ENCODE assay signal across 9 cellular contexts in the genomic region with DNA sequence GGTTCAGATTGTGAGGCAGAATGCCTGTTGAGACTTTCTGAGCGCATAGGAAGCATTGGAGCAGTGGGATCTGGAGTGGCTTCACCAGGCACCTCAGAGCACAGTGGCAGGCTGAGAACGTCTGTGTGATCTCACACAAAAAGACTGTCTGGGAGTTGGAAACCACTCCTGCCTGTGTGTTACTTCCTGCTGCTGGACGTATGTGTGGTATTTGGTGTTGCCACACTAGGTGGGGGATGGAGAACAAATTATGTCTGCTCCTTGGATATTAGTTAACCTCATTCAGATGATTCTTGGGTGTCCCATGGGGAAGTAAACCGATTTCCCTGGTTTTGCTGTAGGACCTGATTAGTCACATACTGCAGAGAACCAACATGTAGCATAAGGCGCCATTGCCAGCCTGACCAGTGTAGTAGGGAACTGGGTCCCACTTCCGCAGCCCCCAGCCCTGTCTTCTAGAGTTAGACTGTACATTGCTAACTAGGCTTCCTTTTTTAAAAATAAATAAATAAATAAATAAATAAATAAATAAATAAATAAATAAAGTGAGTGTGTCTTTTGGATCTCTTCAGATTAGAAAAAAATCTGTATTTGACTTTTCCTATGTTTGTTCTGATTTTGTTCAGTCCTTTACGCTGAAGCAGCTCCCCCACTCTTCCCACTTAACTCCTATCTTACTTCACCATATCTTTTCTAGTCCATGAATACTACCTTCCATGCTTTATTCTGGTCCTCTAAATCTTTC. TPM values are rescaled to one million over a fixed set of nuclear protein-coding genes. Genes with fewer than 3 reads are reported as not detected.
DNase-seq lines count a peak whose midpoint lies in the region; FAIRE-seq and TF ChIP-seq lines count a peak whose summit lies in the region.
"Had no signal": no experiment of that assay in that cellular context is flagged by ENCODE, and none has a peak within 500 bp of the region (broad histone marks: within the 10 kb centered on the region; RNA-seq: fewer than 3 reads in every experiment).

No MANE protein-coding gene starts in this region.

- no peak overlapping the region for H2BK12ac ChIP-seq in H1 (ENCODE audit: low read depth, low read length)
- H2BK12ac ChIP-seq in trophoblast cell (ENCODE audit: low read length), result no peak overlapping the region

- peak overlapping the region; percentile 26; the same call in 1 of the 2 replicates for H3K27ac ChIP-seq in H1 (ENCODE audit: low read depth, low read length)
- H3K27ac ChIP-seq in trophoblast cell (ENCODE audit: low read depth, low read length), result peak overlapping the region; percentile 78

- no peak for TF ChIP-seq CTCF in GM12865 (IDR thresholded peaks at IDR 0.05; ENCODE audit: insufficient read depth, low read depth, low read length, missing control alignments)
- no peak for TF ChIP-seq CTCF in H1 (IDR thresholded peaks at IDR 0.05; ENCODE audit: control extremely low read depth in 1 of 3, insufficient read depth in 1 of 3, low read depth in 1 of 3, low read length in 3 of 3)

- no peak overlapping the region for H4K91ac ChIP-seq in H1 (replicated peaks; ENCODE audit: insufficient read length, low read length)
- no peak overlapping the region for H4K91ac ChIP-seq in trophoblast cell (ENCODE audit: low read depth, low read length)

- no peak for TF ChIP-seq RAD21 in H1 (IDR thresholded peaks at IDR 0.05 in 1 of 2, conservative IDR thresholded peaks at IDR 0.05 in 1 of 2; ENCODE audit: low read depth in 2 of 2, low read length in 2 of 2)

- H4K5ac ChIP-seq in H1 (ENCODE audit: insufficient read length, low read depth, low read length), result no peak overlapping the region

- H3K4me3 ChIP-seq in GM12865 (ENCODE audit: low read depth, low read length) (no peak overlapping the region), H1 (ENCODE audit: extremely low read depth in 1 of 4, insufficient read depth in 2 of 4, low read depth in 3 of 4, low read length in 4 of 4) (no peak overlapping the region), trophoblast cell (ENCODE audit: low read depth, low read length) (no peak overlapping the region)

- no peaks in the 10 kb centered on the region for H3K23me2 ChIP-seq in H1 (ENCODE audit: low read depth, low read length)

- H3K9ac ChIP-seq in H1 (replicated peaks in 1 of 4; ENCODE audit: extremely low read depth in 1 of 4, low read depth in 3 of 4, low read length in 3 of 4) (peak overlapping the region in 1 of 4 experiments; percentile 34; a peak in 1 of 7 replicates), trophoblast cell (ENCODE audit: low read length) (no peak overlapping the region)

- no peak overlapping the region for H4K12ac ChIP-seq in trophoblast cell (ENCODE audit: low read depth, low read length)

- H3K23ac ChIP-seq in H1 (ENCODE audit: insufficient read length), result no peak overlapping the region
- H3K23ac ChIP-seq in trophoblast cell (ENCODE audit: low read length), result no peak overlapping the region

- H3K56ac ChIP-seq in H1 (replicated peaks; ENCODE audit: insufficient read length, low read depth, low read length), result no peak overlapping the region

- peak overlapping the region in 1 of 2 experiments; percentile 17; a peak in 2 of 4 replicates for H3K4me2 ChIP-seq in H1 (ENCODE audit: insufficient read depth in 1 of 2, low read depth in 2 of 2, low read length in 2 of 2)
- H3K4me2 ChIP-seq in trophoblast cell (ENCODE audit: low read length), result peak overlapping the region; percentile 32

- peaks cover 38 to 54% of the 10 kb centered on the region in 2 experiments for H4K20me1 ChIP-seq in H1 (replicated peaks in 1 of 2; ENCODE audit: control insufficient read depth in 1 of 2, insufficient read depth in 2 of 2, low read length in 2 of 2)

- H2AFZ ChIP-seq in H1 (ENCODE audit: low read length) (no peak overlapping the region), trophoblast cell (ENCODE audit: insufficient read depth, low read length, poor library complexity) (no peak overlapping the region)

- peaks cover 16% of the 10 kb centered on the region for H3K79me1 ChIP-seq in H1 (ENCODE audit: low read depth, low read length)
- H3K79me1 ChIP-seq in trophoblast cell (ENCODE audit: low read length), result peaks cover 6% of the 10 kb centered on the region

- CTCF ChIA-PET in H1 (lab: Charles Lee; ENCODE audit: partially characterized antibody), result interaction anchor here (0.8 to 2.9 kb wide), 3 partner anchors 10 to 23 kb away, joined by 3 to 12 read pairs (median 4); no protein-coding TSS in a partner anchor

- DNase-seq in GM12865 (ENCODE audit: low read depth) (peak; percentile 35), NCI-H226 (peak; percentile 92), H1 (ENCODE audit: low read depth in 1 of 2, low spot score in 2 of 2) (no peak), trophoblast cell (peak; percentile 80 to 86), mesenteric fat pad (ENCODE audit: low spot score) (no peak), NCI-H2081 treated with DMSO at 0.1 percent for 48 hours (lab: John Stamatoyannopoulos, UW) (no peak), cerebellar cortex (ENCODE audit: low spot score) (no peak)
- DNase-seq in activated CD8-positive, alpha-beta memory T cell treated with anti-CD3 and anti-CD28 coated beads, Interleukin-2, amount 50 U/mL, for 4 hours, result no peak
- DNase-seq: activated CD4-positive, CD25-positive, alpha-beta regulatory T cell treated with anti-CD3 and anti-CD28 coated beads, Interleukin-2, amount 50 U/mL, for 72 hours had no signal

- peaks cover 38 to 97% of the 10 kb centered on the region in 2 experiments for H3K79me2 ChIP-seq in H1 (ENCODE audit: control insufficient read depth in 1 of 2, insufficient read depth in 2 of 2, low read length in 2 of 2)
- H3K79me2 ChIP-seq in trophoblast cell (ENCODE audit: control insufficient read depth, insufficient read depth, low read length, poor library complexity), result peaks cover 8% of the 10 kb centered on the region

- no peak overlapping the region for H2BK120ac ChIP-seq in H1 (replicated peaks; ENCODE audit: low read depth, low read length)
- H2BK120ac ChIP-seq in trophoblast cell (ENCODE audit: insufficient read depth, low read length, poor library complexity), result no peak overlapping the region

- H3K4ac ChIP-seq in H1 (replicated peaks; ENCODE audit: insufficient read length, low read depth, low read length) (no peak overlapping the region), trophoblast cell (ENCODE audit: low read depth, low read length) (peak overlapping the region; percentile 15)

- H4K8ac ChIP-seq in H1 (ENCODE audit: extremely low read depth, insufficient read depth, low read length) (no peak overlapping the region), trophoblast cell (ENCODE audit: low read depth, low read length) (no peak overlapping the region)

- POLR2A ChIA-PET in H1 (lab: Charles Lee; ENCODE audit: partially characterized antibody), result interaction anchor here (1.0 to 1.2 kb wide), 2 partner anchors 28 to 29 kb away, joined by 3 read pairs; no protein-coding TSS in a partner anchor

- no peak overlapping the region for H3K18ac ChIP-seq in H1 (ENCODE audit: extremely low read depth, low read length)
- no peak overlapping the region for H3K18ac ChIP-seq in trophoblast cell (ENCODE audit: low read length)

- WGBS in H1 (ENCODE audit: extremely low coverage in 1 of 2, insufficient coverage in 1 of 2, insufficient read length in 1 of 2, insufficient replicate concordance in 2 of 2, low coverage in 1 of 2, low lambda C conversion rate in 2 of 2, missing lambda C conversion rate in 1 of 2), 2 experiments, result 82% methylated on average over 7 of the region's 7 CpGs; no CpG with 5 or more reads in 1 of the 2 experiments
- no CpG with 5 or more reads among the region's 7 CpGs for WGBS in trophoblast cell (ENCODE audit: extremely low coverage, insufficient coverage, insufficient read length)

- no peak overlapping the region for H3K14ac ChIP-seq in H1 (ENCODE audit: insufficient read length)
- no peak overlapping the region for H3K14ac ChIP-seq in trophoblast cell (ENCODE audit: low read length)

- H2BK20ac ChIP-seq in H1 (ENCODE audit: low read length), result no peak overlapping the region

- no peak for TF ChIP-seq EP300 in H1 (IDR thresholded peaks at IDR 0.05; ENCODE audit: borderline replicate concordance in 1 of 2, low read depth in 2 of 2, low read length in 2 of 2)

- no peak overlapping the region for H2AK5ac ChIP-seq in H1 (ENCODE audit: low read depth, low read length)
- H2AK5ac ChIP-seq in trophoblast cell (ENCODE audit: low read length), result no peak overlapping the region

- H3K9me3 ChIP-seq in H1 (ENCODE audit: insufficient read depth in 2 of 2, low read depth in 1 of 2, low read length in 1 of 2) (no peaks in the 10 kb centered on the region), trophoblast cell (ENCODE audit: insufficient read depth, low read depth, low read length) (no peaks in the 10 kb centered on the region)

- H3K27me3 ChIP-seq in H1 (replicated peaks in 1 of 4; ENCODE audit: control insufficient read depth in 3 of 4, extremely low read depth in 1 of 4, insufficient read depth in 3 of 4, low read length in 3 of 4) (no peaks in the 10 kb centered on the region), trophoblast cell (ENCODE audit: insufficient read depth, low read length) (no peaks in the 10 kb centered on the region)

- TF ChIP-seq POLR2A in H1 (IDR thresholded peaks at IDR 0.05; ENCODE audit: control extremely low read depth in 1 of 2, low read depth in 2 of 2, low read length in 2 of 2), result no peak

- peaks cover 4 to 32% (median 27%) of the 10 kb centered on the region in 4 experiments for H3K4me1 ChIP-seq in H1 (replicated peaks in 1 of 4; ENCODE audit: control insufficient read depth in 3 of 4, insufficient read depth in 4 of 4, low read length in 3 of 4)
- peaks cover 15 to 34% of the 10 kb centered on the region in 2 experiments for H3K4me1 ChIP-seq in trophoblast cell (ENCODE audit: control insufficient read depth in 1 of 2, insufficient read depth in 2 of 2, low read length in 2 of 2)

- no peak overlapping the region for H2BK15ac ChIP-seq in H1 (ENCODE audit: low read length)

- no peak for FAIRE-seq in H1 (lab: Jason Lieb, UNC)

- no peaks in the 10 kb centered on the region for H3K36me3 ChIP-seq in H1 (ENCODE audit: control insufficient read depth in 2 of 4, insufficient read depth in 4 of 4, low read length in 3 of 4)
- H3K36me3 ChIP-seq in trophoblast cell (ENCODE audit: control insufficient read depth in 1 of 2, insufficient read depth in 2 of 2, low read length in 2 of 2), result no peaks in the 10 kb centered on the region

- H2BK5ac ChIP-seq in H1 (ENCODE audit: low read depth, low read length) (0 out of 2 replicates have a peak overlapping the region, but pooled peaks have one; percentile 2), trophoblast cell (ENCODE audit: low read depth, low read length, poor library complexity) (peak overlapping the region; percentile 66)

RNA-seq across cellular contexts. Expression of gene UCK2, which starts 26.9 kb away (rescaled TPM):
- 102 and 103 TPM in 2 replicates for total RNA-seq in H1 (2021; fragmentation: NEBNext Ultra II Directional; extraction: Animal tissue kit (Norgen Biotek cat#: 25700))
- 105 and 109 TPM in 2 replicates for polyA plus RNA-seq in H1 (2011; rRNA removed)
- polyA plus RNA-seq in H1 (2011; cell fraction: cytosol; rRNA removed), result 93.3 TPM
- 78.4 TPM for polyA plus RNA-seq in H1 (2011; cell fraction: nucleus; rRNA removed)
- 77.5 to 83.9 TPM (median 80.6 TPM) in 4 replicates for polyA plus RNA-seq in H1 (2012, experiment 1 of 2)
- 67.8 TPM for polyA plus RNA-seq in H1 (2012, experiment 2 of 2)
- polyA plus RNA-seq in H1 (2013, experiment 1 of 2), result 69.1 TPM
- 71.6 TPM for polyA plus RNA-seq in H1 (2013, experiment 2 of 2)
- polyA minus RNA-seq in H1 (2011; rRNA and poly(A)+ RNA removed), result 124 and 144 TPM in 2 replicates
- 73.4 TPM for polyA minus RNA-seq in H1 (2011; cell fraction: cytosol; rRNA and poly(A)+ RNA removed)
- 64.7 TPM for polyA minus RNA-seq in H1 (2011; cell fraction: nucleus; rRNA and poly(A)+ RNA removed)
- polyA plus RNA-seq in trophoblast cell (2013), result 77.1 and 81.6 TPM in 2 replicates
- total RNA-seq in mesenteric fat pad, result 25.6 TPM

Comparison
In these comparisons a context has a peak if more than half of its experiments do, and no peak if none do; other contexts are left out.
1. DNase-seq: peak in GM12865 (single experiment), NCI-H226 (single experiment) and trophoblast cell (2 of 2); none in H1 (0 of 2), mesenteric fat pad (single experiment), activated CD8-positive, alpha-beta memory T cell treated with anti-CD3 and anti-CD28 coated beads, Interleukin-2, amount 50 U/mL, for 4 hours (single experiment), NCI-H2081 treated with DMSO at 0.1 percent for 48 hours (single experiment) and cerebellar cortex (single experiment).